Comparison of ENCODE assay signal across 8 cellular contexts in genomic region chr20:29878281-29878741, GRCh38.
DNase-seq lines count a peak whose midpoint lies in the region; ATAC-seq and TF ChIP-seq lines count a peak whose summit lies in the region.

No MANE protein-coding gene starts in this region.

- intact Hi-C loops in CD14-positive monocyte (cut with micrococcal nuclease): no loop called here

- peaks cover 2% of the 10 kb centered on the region; the same call in 1 of the 2 replicates for H3K27me3 ChIP-seq in H7 (ENCODE audit: control insufficient read depth, insufficient read depth, low read length)

- ATAC-seq in GM21737 (IDR thresholded peaks at IDR 0.05; ENCODE audit: unreplicated experiment): no peak
- no peak for ATAC-seq in HG03457 (IDR thresholded peaks at IDR 0.05; ENCODE audit: unreplicated experiment)

- peak; percentile 66 for DNase-seq in COLO829 (ENCODE audit: low spot score)
- DNase-seq in H7: peak; percentile 19
- peak; percentile 76 for DNase-seq in RPMI8226
- DNase-seq in immature natural killer cell: no peak
- no peak for DNase-seq in cortex of kidney (lab: John Stamatoyannopoulos, UW)
- DNase-seq in CD14-positive monocyte (ENCODE audit: low spot score): no peak

- H3K9me3 Mint-ChIP-seq in immature natural killer cell (peaks cover 30 to 78% (median 55%) of the 10 kb centered on the region in 6 donors), CD14-positive monocyte (peaks cover 39 to 67% (median 59%) of the 10 kb centered on the region in 7 donors)

- H3K4me3 ChIP-seq in H7 (ENCODE audit: insufficient read depth, low read depth, low read length): no peak overlapping the region

- H3K27ac Mint-ChIP-seq in immature natural killer cell (no peak overlapping the region), CD14-positive monocyte (no peak overlapping the region)

- H3K36me3 ChIP-seq in H7 (replicated peaks; ENCODE audit: control insufficient read depth, insufficient read depth, low read length): no peaks in the 10 kb centered on the region

- peaks cover 0 to 1% of the 10 kb centered on the region in 2 donors for H3K4me1 Mint-ChIP-seq in immature natural killer cell
- no peaks in the 10 kb centered on the region for H3K4me1 Mint-ChIP-seq in CD14-positive monocyte

- H3K27me3 Mint-ChIP-seq in immature natural killer cell (ENCODE audit: low read depth in 3 of 3) (peaks cover 0 to 7% (median 0%) of the 10 kb centered on the region in 3 donors), CD14-positive monocyte (ENCODE audit: low read depth in 3 of 3) (peaks cover 0 to 7% (median 0%) of the 10 kb centered on the region in 3 donors)

- TF ChIP-seq CTCF in CD14-positive monocyte (IDR thresholded peaks at IDR 0.05): no peak

- H3K36me3 Mint-ChIP-seq in immature natural killer cell (peaks cover 9 to 14% (median 9%) of the 10 kb centered on the region in 3 donors), CD14-positive monocyte (no peaks in the 10 kb centered on the region)

- peak overlapping the region in 3 of 5 donors; percentile 19 to 72 (median 65) for H3K4me3 Mint-ChIP-seq in immature natural killer cell
- peak overlapping the region in 1 of 2 donors; percentile 43 for H3K4me3 Mint-ChIP-seq in CD14-positive monocyte

Comparison
In these comparisons a context has a peak if more than half of its experiments do, and no peak if none do; other contexts are left out.
1. DNase-seq: peak in COLO829 (single experiment), H7 (single experiment) and RPMI8226 (single experiment); none in immature natural killer cell (0 of 3), cortex of kidney (single experiment) and CD14-positive monocyte (single experiment).